ENCODE assay signal across 8 cellular contexts in genomic region chr1:200302893-200303250, GRCh38.
DNase-seq lines count a peak whose midpoint lies in the region; ATAC-seq and TF ChIP-seq lines count a peak whose summit lies in the region.

No MANE protein-coding gene starts in this region.

- no peaks in the 10 kb centered on the region for H3F3A ChIP-seq in neural cell (ENCODE audit: insufficient read depth, low read length, poor library complexity, severe bottlenecking)

- H3K4me1 ChIP-seq in esophagus squamous epithelium: peaks cover 0 to 16% (median 0%) of the 10 kb centered on the region in 3 donors

- no peaks in the 10 kb centered on the region for H4K20me1 ChIP-seq in neural cell (ENCODE audit: insufficient read depth)

- TF ChIP-seq CTCF in esophagus squamous epithelium (IDR thresholded peaks at IDR 0.05) (no peak), neural cell (IDR thresholded peaks at IDR 0.05; ENCODE audit: poor library complexity, severe bottlenecking) (no peak)

- peak overlapping the region; percentile 22 for H3K4me2 ChIP-seq in neural cell (ENCODE audit: low read length)

- H3K27ac ChIP-seq in esophagus squamous epithelium (no peak overlapping the region), neural cell (ENCODE audit: low read length) (no peak overlapping the region)

- ATAC-seq in HG03521 (IDR thresholded peaks at IDR 0.05; ENCODE audit: unreplicated experiment) (no peak), HG02678 (IDR thresholded peaks at IDR 0.05; ENCODE audit: unreplicated experiment) (no peak)

- WGBS in esophagus squamous epithelium, 2 donors: 11 to 17% methylated on average over 12 of the region's 12 CpGs

- H3K9me3 ChIP-seq in esophagus squamous epithelium (no peaks in the 10 kb centered on the region), neural cell (ENCODE audit: low read length) (no peaks in the 10 kb centered on the region)

- no peaks in the 10 kb centered on the region for H3K79me2 ChIP-seq in neural cell (replicated peaks; ENCODE audit: insufficient read depth, low read length)

- H3K9me2 ChIP-seq in neural cell (ENCODE audit: insufficient read depth, low read length): no peaks in the 10 kb centered on the region

- H2AFZ ChIP-seq in neural cell (ENCODE audit: low read depth, low read length): no peak overlapping the region

- no peak for TF ChIP-seq RAD21 in neural cell (conservative IDR thresholded peaks at IDR 0.05)

- intact Hi-C loops in esophagus squamous epithelium (cut with DNase I): no loop called here

- H3K27me3 ChIP-seq in esophagus squamous epithelium (peaks cover 0 to 36% (median 0%) of the 10 kb centered on the region in 4 donors), neural cell (ENCODE audit: insufficient read depth, low read depth, low read length) (peaks cover 50% of the 10 kb centered on the region)

- H3K4me3 ChIP-seq in esophagus squamous epithelium: peak overlapping the region; percentile 44 to 83 (median 54)
- peak overlapping the region; percentile 58 for H3K4me3 ChIP-seq in neural cell (ENCODE audit: low read length)

- H3K36me3 ChIP-seq in esophagus squamous epithelium (no peaks in the 10 kb centered on the region), neural cell (ENCODE audit: insufficient read depth, low read length) (no peaks in the 10 kb centered on the region)

- H3K9ac ChIP-seq in neural cell (ENCODE audit: low read length): no peak overlapping the region

- DNase-seq in DMS153 treated with DMSO at 0.1 percent for 48 hours (lab: John Stamatoyannopoulos, UW; ENCODE audit: unreplicated experiment) (peak; percentile 49), DMS153 (lab: John Stamatoyannopoulos, UW) (no peak), RPMI7951 (ENCODE audit: low read depth) (peak; percentile 23), esophagus squamous epithelium (lab: John Stamatoyannopoulos, UW) (no peak), SHP77 treated with DMSO at 0.1 percent for 48 hours (lab: John Stamatoyannopoulos, UW) (no peak)

- TF ChIP-seq POLR2A in esophagus squamous epithelium (IDR thresholded peaks at IDR 0.05): no peak

- TF ChIP-seq EP300 in neural cell (conservative IDR thresholded peaks at IDR 0.05; ENCODE audit: poor library complexity, severe bottlenecking): peak; percentile 27

TF ChIP-seq in neural cell, 6 proteins besides CTCF, POLR2A, EP300 and RAD21:
- TF ChIP-seq POLR2AphosphoS5 (IDR thresholded peaks at IDR 0.05) (peak; percentile 11), REST (IDR thresholded peaks at IDR 0.05; ENCODE audit: borderline replicate concordance) (peak; percentile 29), MXI1 (conservative IDR thresholded peaks at IDR 0.05; ENCODE audit: poor library complexity, severe bottlenecking) (no peak)
TF ChIP-seq in neural cell: peak in this region for 2.

Comparison
In these comparisons a context has a peak if more than half of its experiments do, and no peak if none do; other contexts are left out.
1. DNase-seq: peak in DMS153 treated with DMSO at 0.1 percent for 48 hours (single experiment) and RPMI7951 (single experiment); none in DMS153 (single experiment), esophagus squamous epithelium (single experiment) and SHP77 treated with DMSO at 0.1 percent for 48 hours (single experiment).